Comparison of ENCODE assay signal across 7 cellular contexts in genomic region chr19:40055832-40056504, GRCh38. TPM values are rescaled to one million over a fixed set of nuclear protein-coding genes. Genes with fewer than 3 reads are reported as not detected.
DNase-seq lines count a peak whose midpoint lies in the region; ATAC-seq and TF ChIP-seq lines count a peak whose summit lies in the region.

Gene ZNF780B, minus strand, starts transcription at chr19:40056231. Its CDS starts 5,899 bp downstream, at chr19:40050332.

- DNase-seq in NCI-H2227 treated with DMSO at 0.1 percent for 48 hours (lab: John Stamatoyannopoulos, UW) (peak; percentile 96), cerebellar cortex (ENCODE audit: low spot score) (peak; percentile 91), kidney epithelial cell (ENCODE audit: low read depth) (peak; percentile 14)
- DNase-seq in activated CD4-positive, CD25-positive, alpha-beta regulatory T cell treated with anti-CD3 and anti-CD28 coated beads, Interleukin-2, amount 50 U/mL, for 16 hours (ENCODE audit: low read depth, low spot score): peak; percentile 54
- DNase-seq in stimulated activated CD4-positive, alpha-beta T cell treated with anti-CD3 and anti-CD28 coated beads, Interleukin-15, amount 100 ng/mL, for 24 hours: peak; percentile 81

- TF ChIP-seq CTCF in kidney epithelial cell (IDR thresholded peaks at IDR 0.05; ENCODE audit: insufficient read depth, low read length, poor library complexity, severe bottlenecking): no peak

- peak within 1 kb of the TSS; percentile 70 for H3K4me3 ChIP-seq in kidney epithelial cell (ENCODE audit: low read depth, low read length)

- peak; percentile 81 for ATAC-seq in GM18502 (IDR thresholded peaks at IDR 0.05; ENCODE audit: poor library complexity, unreplicated experiment)
- peak; percentile 66 for ATAC-seq in HG03064 (IDR thresholded peaks at IDR 0.05; ENCODE audit: low read depth, unreplicated experiment)

- H3K27me3 ChIP-seq in kidney epithelial cell (ENCODE audit: control insufficient read depth, insufficient read depth, low read length): no peaks in the 10 kb centered on the region

- no peaks in the 10 kb centered on the region for H3K36me3 ChIP-seq in kidney epithelial cell (ENCODE audit: control insufficient read depth, insufficient read depth, low read length)

RNA-seq across cellular contexts. Expression of gene ZNF780B, which starts in this region (rescaled TPM):
- 4.1 and 12.4 TPM in 2 replicates for total RNA-seq in kidney epithelial cell

Comparison
In these comparisons a context has a peak if more than half of its experiments do, and no peak if none do; other contexts are left out.
1. Peak in every context shown above with its lines: DNase-seq, ATAC-seq and H3K4me3 ChIP-seq.
2. DNase-seq: peak in every context shown above with its lines; median percentile 96 in NCI-H2227 treated with DMSO at 0.1 percent for 48 hours; 91 in cerebellar cortex; 81 in stimulated activated CD4-positive, alpha-beta T cell treated with anti-CD3 and anti-CD28 coated beads, Interleukin-15, amount 100 ng/mL, for 24 hours; 54 in activated CD4-positive, CD25-positive, alpha-beta regulatory T cell treated with anti-CD3 and anti-CD28 coated beads, Interleukin-2, amount 50 U/mL, for 16 hours; 14 in kidney epithelial cell.